9 cellular contexts compared by ENCODE assay signal in genomic region chr7:100837099-100837836, GRCh38. TPM values are rescaled to one million over a fixed set of nuclear protein-coding genes. Genes with fewer than 3 reads are reported as not detected.
DNase-seq lines count a peak whose midpoint lies in the region; ATAC-seq, FAIRE-seq and TF ChIP-seq lines count a peak whose summit lies in the region.
"Had no signal": no experiment of that assay in that cellular context is flagged by ENCODE, and none has a peak within 500 bp of the region (broad histone marks: within the 10 kb centered on the region; RNA-seq: fewer than 3 reads in every experiment).

No MANE protein-coding gene starts in this region.

- H3K9me3 Mint-ChIP-seq in activated naive CD8-positive, alpha-beta T cell treated with anti-CD3 and anti-CD28 coated beads, Interleukin-2, amount 50 U/mL, for 24 hours: no peaks in the 10 kb centered on the region

- peak overlapping the region; percentile 67 for H3K4me3 Mint-ChIP-seq in activated naive CD8-positive, alpha-beta T cell treated with anti-CD3 and anti-CD28 coated beads, Interleukin-2, amount 50 U/mL, for 24 hours

- 2% methylated on average over 37 of the region's 37 CpGs for WGBS in pancreas, 2 donors

- H3K36me3 ChIP-seq in cardiac muscle cell (no peaks in the 10 kb centered on the region), pancreas (no peaks in the 10 kb centered on the region), thoracic aorta (no peaks in the 10 kb centered on the region)

- FAIRE-seq in A204.1 (lab: Jason Lieb, UNC): peak; percentile 96
- peak; percentile 69 for FAIRE-seq in pancreas (lab: Jason Lieb, UNC)

- H3K27ac Mint-ChIP-seq in activated naive CD8-positive, alpha-beta T cell treated with anti-CD3 and anti-CD28 coated beads, Interleukin-2, amount 50 U/mL, for 24 hours: peak overlapping the region; percentile 61

- H3K27me3 Mint-ChIP-seq in activated naive CD8-positive, alpha-beta T cell treated with anti-CD3 and anti-CD28 coated beads, Interleukin-2, amount 50 U/mL, for 24 hours: no peaks in the 10 kb centered on the region

- H3K27me3 ChIP-seq in cardiac muscle cell: no peaks in the 10 kb centered on the region
- no peaks in the 10 kb centered on the region for H3K27me3 ChIP-seq in pancreas
- no peaks in the 10 kb centered on the region for H3K27me3 ChIP-seq in thoracic aorta (replicated peaks; ENCODE audit: insufficient read depth)

- no peaks in the 10 kb centered on the region for H3K9me3 ChIP-seq in cardiac muscle cell (ENCODE audit: low read depth)
- H3K9me3 ChIP-seq in pancreas: no peaks in the 10 kb centered on the region
- no peaks in the 10 kb centered on the region for H3K9me3 ChIP-seq in thoracic aorta

- intact Hi-C loops in pancreas (cut with DNase I): no loop called here

- peak overlapping the region; percentile 59 for H3K27ac ChIP-seq in cardiac muscle cell
- H3K27ac ChIP-seq in pancreas: peak overlapping the region; percentile 56 to 77 (median 72)
- peak overlapping the region; percentile 75 to 78 for H3K27ac ChIP-seq in thoracic aorta

- ATAC-seq in GM19043 (IDR thresholded peaks at IDR 0.05; ENCODE audit: low read depth, unreplicated experiment): peak; percentile 84
- peak; percentile 91 for ATAC-seq in activated naive CD8-positive, alpha-beta T cell treated with anti-CD3 and anti-CD28 coated beads, Interleukin-2, amount 50 U/mL, for 24 hours
- ATAC-seq in pancreas: peak; percentile 98 to 99 (median 99)
- ATAC-seq in thoracic aorta (ENCODE audit: insufficient number of reproducible peaks, low FRiP score, low read depth): peak; percentile 94

- H3K4me3 ChIP-seq in cardiac muscle cell: peak overlapping the region; percentile 15
- peak overlapping the region in 3 of 4 donors; percentile 3 to 35 (median 33) for H3K4me3 ChIP-seq in pancreas
- peak overlapping the region; percentile 75 for H3K4me3 ChIP-seq in thoracic aorta

- DNase-seq in Kasumi-1 (lab: John Stamatoyannopoulos, UW) (peak; percentile 56 to 65), SW480 (ENCODE audit: low spot score) (peak; percentile 93), cardiac muscle cell (ENCODE audit: low read depth in 1 of 2, low spot score in 1 of 2) (peak; percentile 93 to 96), pancreas (peak; percentile 88 to 95 (median 92)), thoracic aorta (ENCODE audit: low spot score) (peak; percentile 62)
- DNase-seq in activated naive CD8-positive, alpha-beta T cell treated with anti-CD3 and anti-CD28 coated beads, Interleukin-2, amount 50 U/mL, for 24 hours: peak; percentile 77
- DNase-seq: DND-41 had no signal

- peaks cover 18% of the 10 kb centered on the region for H3K4me1 ChIP-seq in cardiac muscle cell (ENCODE audit: low read depth)
- peaks cover 5 to 8% (median 8%) of the 10 kb centered on the region in 3 donors for H3K4me1 ChIP-seq in pancreas
- H3K4me1 ChIP-seq in thoracic aorta (ENCODE audit: control insufficient read depth in 1 of 2, low read depth in 2 of 2): peaks cover 0 to 4% of the 10 kb centered on the region in 2 donors

- H3K4me1 Mint-ChIP-seq in activated naive CD8-positive, alpha-beta T cell treated with anti-CD3 and anti-CD28 coated beads, Interleukin-2, amount 50 U/mL, for 24 hours: peaks cover 14% of the 10 kb centered on the region

- TF ChIP-seq CTCF in cardiac muscle cell (IDR thresholded peaks at IDR 0.05; ENCODE audit: low read depth, low read length) (no peak), pancreas (IDR thresholded peaks at IDR 0.05) (no peak), thoracic aorta (IDR thresholded peaks at IDR 0.05) (no peak)

- peaks cover 2% of the 10 kb centered on the region for H3K36me3 Mint-ChIP-seq in activated naive CD8-positive, alpha-beta T cell treated with anti-CD3 and anti-CD28 coated beads, Interleukin-2, amount 50 U/mL, for 24 hours (ENCODE audit: low read depth)

RNA-seq across cellular contexts. Expression of gene EPHB4, which starts 9.9 kb away (rescaled TPM):
- total RNA-seq in cardiac muscle cell (48.9 and 53.6 TPM in 2 replicates), pancreas (10 to 100 TPM; 21.8 to 32.9 (median 27.5) TPM), thoracic aorta (10 to 100 TPM; 20.5 to 29.4 TPM)
- polyA plus RNA-seq in cardiac muscle cell (29.5 and 33.4 TPM in 2 replicates), pancreas (10 to 100 TPM; 15.8 to 20.5 TPM)

RNA-seq across cellular contexts. Expression of gene SLC12A9, which starts 15.2 kb away (rescaled TPM):
- 18.3 and 19.5 TPM in 2 replicates for total RNA-seq in cardiac muscle cell
- 12.5 and 14.6 TPM in 2 replicates for polyA plus RNA-seq in cardiac muscle cell
- total RNA-seq in pancreas: 10 to 100 TPM; 11.9 to 20.8 (median 13.9) TPM
- 10 to 100 TPM; 34.4 to 34.6 TPM for polyA plus RNA-seq in pancreas
- total RNA-seq in thoracic aorta: 10 to 100 TPM; 20.0 to 25.2 TPM

RNA-seq across cellular contexts. Expression of gene TRIP6, which starts 29.9 kb away (rescaled TPM):
- total RNA-seq in cardiac muscle cell: 51.9 and 60.1 TPM in 2 replicates
- polyA plus RNA-seq in cardiac muscle cell: 50.2 and 62.2 TPM in 2 replicates
- 10 to 100 TPM; 24.1 to 36.6 (median 33.1) TPM for total RNA-seq in pancreas
- polyA plus RNA-seq in pancreas: 10 to 100 TPM; 41.7 to 57.6 TPM
- total RNA-seq in thoracic aorta: 100 to 1,000 TPM in 1 of 2 donors, 10 to 100 TPM in 1; 71.9 to 103 TPM

RNA-seq across cellular contexts. Expression of gene SRRT, which starts 37.6 kb away (rescaled TPM):
- total RNA-seq in cardiac muscle cell: 78.6 and 83.1 TPM in 2 replicates
- 111 and 148 TPM in 2 replicates for polyA plus RNA-seq in cardiac muscle cell
- total RNA-seq in pancreas: 10 to 100 TPM; 39.2 to 83.5 (median 50.0) TPM
- 100 to 1,000 TPM; 139 to 179 TPM for polyA plus RNA-seq in pancreas
- total RNA-seq in thoracic aorta: 100 to 1,000 TPM; 109 TPM

RNA-seq across cellular contexts. Expression of gene UFSP1, which starts 52.2 kb away (rescaled TPM):
- 16.0 and 19.0 TPM in 2 replicates for total RNA-seq in cardiac muscle cell
- 3.9 and 9.9 TPM in 2 replicates for polyA plus RNA-seq in cardiac muscle cell
- 1 to 10 TPM in 5 of 6 donors, under 1 TPM in 1; 0.83 to 3.2 (median 2.1) TPM for total RNA-seq in pancreas
- polyA plus RNA-seq in pancreas: 1 to 10 TPM; 5.2 to 6.3 TPM
- total RNA-seq in thoracic aorta: 1 to 10 TPM; 2.7 to 4.1 TPM

Comparison
In these comparisons a context has a peak if more than half of its experiments do, and no peak if none do; other contexts are left out.
1. Peak in every context shown above with its lines: DNase-seq, ATAC-seq, H3K4me3 ChIP-seq and H3K27ac ChIP-seq.
2. H3K4me3 ChIP-seq: peak in every context shown above with its lines; median percentile 75 in thoracic aorta; 33 in pancreas; 15 in cardiac muscle cell.